13 cellular contexts compared by ENCODE assay signal in the genomic region with DNA sequence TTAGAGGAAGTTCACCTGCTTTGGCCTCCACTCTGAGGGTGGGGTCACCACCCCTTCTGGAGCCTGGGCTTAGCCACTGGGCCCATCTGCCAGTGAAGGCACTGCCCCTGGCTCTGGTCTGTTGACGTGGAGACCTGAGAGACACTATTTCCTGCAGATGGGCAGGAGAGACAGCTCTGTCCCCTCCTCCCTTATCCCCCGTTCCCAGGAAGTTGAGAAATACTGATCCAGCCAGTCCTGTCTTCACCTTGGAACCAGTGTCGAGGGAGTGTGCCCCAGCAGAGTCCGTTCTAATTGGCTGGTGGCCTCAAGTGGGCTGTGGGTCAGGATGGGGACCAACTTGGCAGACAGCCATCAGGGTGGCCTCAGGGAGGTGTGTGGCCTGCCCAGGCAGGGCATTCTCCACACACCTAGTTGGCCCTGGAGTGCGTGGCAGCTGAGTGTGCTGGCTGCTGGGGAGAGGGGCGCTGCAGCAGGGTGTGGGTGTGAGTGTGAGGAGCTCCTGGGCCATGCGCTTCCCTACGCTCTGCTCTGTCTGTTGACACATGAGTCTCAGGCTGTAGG. TPM values are rescaled to one million over a fixed set of nuclear protein-coding genes. Genes with fewer than 3 reads are reported as not detected.
DNase-seq lines count a peak whose midpoint lies in the region; ATAC-seq, FAIRE-seq and TF ChIP-seq lines count a peak whose summit lies in the region.
"Had no signal": no experiment of that assay in that cellular context is flagged by ENCODE, and none has a peak within 500 bp of the region (broad histone marks: within the 10 kb centered on the region; RNA-seq: fewer than 3 reads in every experiment).

No MANE protein-coding gene starts in this region.

- H3K36me3 ChIP-seq in pancreas, result peaks cover 0 to 11% (median 0%) of the 10 kb centered on the region in 3 donors

- WGBS in pancreas, 2 donors, result 79 to 82% methylated on average over 8 of the region's 8 CpGs

- peak; percentile 66 for DNase-seq in DMS53 treated with DMSO at 0.1 percent for 48 hours (lab: John Stamatoyannopoulos, UW; ENCODE audit: unreplicated experiment)
- DNase-seq in NCI-H2029 treated with DMSO at 0.1 percent for 48 hours (lab: John Stamatoyannopoulos, UW), result peak; percentile 28
- peak in 1 of 6 donors; percentile 43 for DNase-seq in pancreas
- no peak for DNase-seq in globus pallidus (ENCODE audit: low spot score)
- DNase-seq in foreskin melanocyte, result no peak
- no peak for DNase-seq in NCI-H1930 (lab: John Stamatoyannopoulos, UW)
- DNase-seq: left cardiac atrium, NCI-H1048 had no signal

- H3K4me1 ChIP-seq in pancreas, result no peaks in the 10 kb centered on the region

- no peak overlapping the region for H3K4me3 ChIP-seq in pancreas
- H3K4me3 ChIP-seq: BLaER1 treated with 17β-estradiol and CSF1 and Interleukin-3, amounts not matched to agents 10 nM and 100 nM had no signal

- no peak for TF ChIP-seq CTCF in pancreas (IDR thresholded peaks at IDR 0.05)

- no peaks in the 10 kb centered on the region for H3K9me3 ChIP-seq in pancreas
- H3K9me3 ChIP-seq: BLaER1 treated with 17β-estradiol and CSF1 and Interleukin-3, amounts not matched to agents 10 nM and 100 nM had no signal

- no peak for FAIRE-seq in pancreas (lab: Jason Lieb, UNC)
- FAIRE-seq: G401.6 had no signal

- H3K27ac ChIP-seq in cingulate gyrus (ENCODE audit: low read depth, low read length) (peak overlapping the region; percentile 19), pancreas (peak overlapping the region in 1 of 4 donors; percentile 6)
- H3K27ac ChIP-seq: BLaER1 treated with 17β-estradiol and CSF1 and Interleukin-3, amounts not matched to agents 10 nM and 100 nM had no signal

- ATAC-seq in pancreas, result peak in 3 of 4 donors; percentile 57 to 76 (median 60)
- ATAC-seq in HG02763 (IDR thresholded peaks at IDR 0.05; ENCODE audit: unreplicated experiment), result no peak
- ATAC-seq: Panc1 had no signal

- H3K27me3 ChIP-seq in pancreas, result no peaks in the 10 kb centered on the region
- H3K27me3 ChIP-seq: BLaER1 treated with 17β-estradiol and CSF1 and Interleukin-3, amounts not matched to agents 10 nM and 100 nM had no signal

- intact Hi-C loops in pancreas (cut with DNase I), result no loop called here

RNA-seq across cellular contexts. Expression of a gene that starts 25.4 kb away (rescaled TPM):
- 10 to 100 TPM in 5 of 6 donors, 1 to 10 TPM in 1; 7.8 to 26.2 (median 13.1) TPM for total RNA-seq in pancreas
- 10 to 100 TPM; 21.6 to 25.8 TPM for polyA plus RNA-seq in pancreas

RNA-seq across cellular contexts. Expression of a gene that starts 26.9 kb away (rescaled TPM):
- 1 to 10 TPM in 5 of 6 donors, under 1 TPM in 1; 0.73 to 3.2 (median 2.2) TPM for total RNA-seq in pancreas
- polyA plus RNA-seq in pancreas, result 1 to 10 TPM; 3.9 to 7.8 TPM

RNA-seq across cellular contexts. Expression of a gene that starts 33.9 kb away (rescaled TPM):
- 10 to 100 TPM; 25.7 to 37.7 (median 34.1) TPM for total RNA-seq in pancreas
- 10 to 100 TPM; 14.9 to 21.6 TPM for polyA plus RNA-seq in pancreas

RNA-seq across cellular contexts. Expression of a gene that starts 46.5 kb away (rescaled TPM):
- total RNA-seq in pancreas, result 10 to 100 TPM; 36.8 to 57.7 (median 44.7) TPM
- 10 to 100 TPM; 36.5 to 60.5 TPM for polyA plus RNA-seq in pancreas

Comparison
In these comparisons a context has a peak if more than half of its experiments do, and no peak if none do; other contexts are left out.
1. DNase-seq: peak in DMS53 treated with DMSO at 0.1 percent for 48 hours (single experiment) and NCI-H2029 treated with DMSO at 0.1 percent for 48 hours (single experiment); none in globus pallidus (single experiment), foreskin melanocyte (single experiment) and NCI-H1930 (0 of 2).